Comparison of ENCODE assay signal across 21 cellular contexts in the genomic region with DNA sequence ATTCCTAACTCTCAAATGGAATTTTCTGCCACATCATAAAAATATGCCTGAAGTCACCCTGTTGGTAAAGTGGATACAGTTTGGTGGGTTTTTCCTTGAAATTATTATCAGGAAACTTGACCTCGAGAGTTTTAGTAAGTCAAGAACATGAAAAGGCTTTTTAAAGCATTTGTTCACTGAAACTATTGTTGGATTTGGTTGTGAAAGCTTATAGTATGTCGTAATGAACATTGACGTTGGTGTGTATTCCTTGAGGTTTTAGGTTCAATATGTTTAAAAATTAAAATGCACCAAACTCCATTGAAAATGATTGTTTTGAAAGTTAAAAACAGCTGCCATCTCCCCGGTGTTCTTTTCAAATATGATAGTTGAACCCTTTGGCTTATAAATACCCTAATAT. TPM values are rescaled to one million over a fixed set of nuclear protein-coding genes. Genes with fewer than 3 reads are reported as not detected.
DNase-seq lines count a peak whose midpoint lies in the region; ATAC-seq and TF ChIP-seq lines count a peak whose summit lies in the region.
"Had no signal": no experiment of that assay in that cellular context is flagged by ENCODE, and none has a peak within 500 bp of the region (broad histone marks: within the 10 kb centered on the region; RNA-seq: fewer than 3 reads in every experiment).

No MANE protein-coding gene starts in this region.

- H3K4me1 Mint-ChIP-seq in activated T-helper 1 cell treated with anti-CD3 and anti-CD28 coated beads, Interleukin-12 subunit alpha, Interleukin-12 subunit beta, Interleukin-2, Interleukin-4 antibody, amounts not matched to agents 30 ng/mL and 10 ng/mL and 1 ng/mL, durations not matched to agents 14 hours and 24 hours and 36 hours (ENCODE audit: low read depth): peaks cover 5% of the 10 kb centered on the region
- H3K4me1 Mint-ChIP-seq: neural crest cell had no signal

- H2BK120ac ChIP-seq in IMR-90 (ENCODE audit: low read depth, low read length): peak overlapping the region; percentile 71; the same call in 1 of the 2 replicates

- no peaks in the 10 kb centered on the region for H3K27me3 Mint-ChIP-seq in activated T-helper 1 cell treated with anti-CD3 and anti-CD28 coated beads, Interleukin-12 subunit alpha, Interleukin-12 subunit beta, Interleukin-2, Interleukin-4 antibody, amounts not matched to agents 30 ng/mL and 10 ng/mL and 1 ng/mL, durations not matched to agents 14 hours and 24 hours and 36 hours (ENCODE audit: insufficient read depth)

- DNase-seq in IMR-90 (peak; percentile 50), RWPE2 (ENCODE audit: low spot score) (no peak), fibroblast of peridontal ligament (ENCODE audit: extremely low read depth) (peak; percentile 79), ovary (no peak), NCI-H187 (lab: John Stamatoyannopoulos, UW) (no peak)
- DNase-seq in activated T-cell treated with anti-CD3 and anti-CD28 coated beads, Interleukin-2, amount 50 U/mL, for 48 hours: no peak
- DNase-seq in activated T-helper 1 cell treated with anti-CD3 and anti-CD28 coated beads, Interleukin-12 subunit alpha, Interleukin-12 subunit beta, Interleukin-2, Interleukin-4 antibody, amounts not matched to agents 30 ng/mL and 10 ng/mL and 1 ng/mL, durations not matched to agents 14 hours and 24 hours and 36 hours (ENCODE audit: low spot score): no peak
- DNase-seq in stimulated activated CD8-positive, alpha-beta memory T cell treated with anti-CD3 and anti-CD28 coated beads, Interleukin-4, amount 100 ng/mL, for 48 hours: no peak
- DNase-seq: activated CD4-positive, alpha-beta T cell treated with anti-CD3 and anti-CD28 coated beads for 1 hour; activated effector memory CD4-positive, alpha-beta T cell treated with anti-CD3 and anti-CD28 coated beads, Interleukin-2, amount 50 U/mL, for 16 hours; Calu3; NCI-H2029; NCI-H510A treated with DMSO at 0.1 percent for 48 hours; PC-3; right cardiac atrium; stimulated activated CD4-positive, alpha-beta T cell treated with anti-CD3 and anti-CD28 coated beads, Interleukin-4, amount 100 ng/mL, for 24 hours; T1000 had no signal

- H3K9me1 ChIP-seq in IMR-90 (ENCODE audit: insufficient read depth, low read length): peaks cover 8% of the 10 kb centered on the region; the same call in 1 of the 2 replicates

- ATAC-seq in IMR-90 (ENCODE audit: low read depth): no peak
- ATAC-seq in RWPE2 (ENCODE audit: low read depth): no peak
- ATAC-seq: PC-3, right cardiac atrium, SK-N-SH treated with all-trans-retinoic acid at 6 μM for 48 hours had no signal

- TF ChIP-seq RAD21 in IMR-90 (IDR thresholded peaks at IDR 0.05; ENCODE audit: low read length): no peak

- no peaks in the 10 kb centered on the region for H3K9me3 ChIP-seq in IMR-90 (ENCODE audit: control insufficient read depth, insufficient read depth, low read length)
- no peaks in the 10 kb centered on the region for H3K9me3 ChIP-seq in RWPE2 (ENCODE audit: severe bottlenecking)
- H3K9me3 ChIP-seq in ovary: no peaks in the 10 kb centered on the region
- H3K9me3 ChIP-seq: ascending aorta, testis had no signal

- CTCF ChIA-PET in IMR-90 (lab: Yijun Ruan, JAX): interaction anchor here (2.4 kb wide), 1 partner anchor 17 kb away, joined by 6 read pairs; no protein-coding TSS in a partner anchor

- no peaks in the 10 kb centered on the region for H3K36me3 Mint-ChIP-seq in activated T-helper 1 cell treated with anti-CD3 and anti-CD28 coated beads, Interleukin-12 subunit alpha, Interleukin-12 subunit beta, Interleukin-2, Interleukin-4 antibody, amounts not matched to agents 30 ng/mL and 10 ng/mL and 1 ng/mL, durations not matched to agents 14 hours and 24 hours and 36 hours (ENCODE audit: low read depth)

- no peak overlapping the region for H2AK5ac ChIP-seq in IMR-90 (ENCODE audit: low read depth, low read length)

- no peak overlapping the region for H3K4me3 Mint-ChIP-seq in activated T-helper 1 cell treated with anti-CD3 and anti-CD28 coated beads, Interleukin-12 subunit alpha, Interleukin-12 subunit beta, Interleukin-2, Interleukin-4 antibody, amounts not matched to agents 30 ng/mL and 10 ng/mL and 1 ng/mL, durations not matched to agents 14 hours and 24 hours and 36 hours
- H3K4me3 Mint-ChIP-seq: neural crest cell had no signal

- H4K91ac ChIP-seq in IMR-90 (ENCODE audit: insufficient read depth, low read depth, low read length): no peak overlapping the region

- WGBS in IMR-90 (ENCODE audit: extremely low coverage in 2 of 2, insufficient read length in 1 of 2), 2 experiments: no CpG with 5 or more reads among the region's 4 CpGs
- WGBS in ovary, 3 donors: 25 to 44% (median 29%) methylated on average over 4 of the region's 4 CpGs

- H2BK5ac ChIP-seq in IMR-90 (ENCODE audit: low read depth, low read length, poor library complexity, severe bottlenecking): no peak overlapping the region

- TF ChIP-seq EP300 in ovary (IDR thresholded peaks at IDR 0.05): no peak

- no peaks in the 10 kb centered on the region for H3K79me1 ChIP-seq in IMR-90 (ENCODE audit: low read depth in 1 of 2, low read length in 2 of 2)

- POLR2A ChIA-PET in IMR-90 (lab: Charles Lee; ENCODE audit: unreplicated experiment): no interaction called here

- no peak overlapping the region for H3K23ac ChIP-seq in IMR-90 (ENCODE audit: low read depth, low read length)

- no peak overlapping the region for H2BK15ac ChIP-seq in IMR-90 (ENCODE audit: low read depth, low read length)

- no peak overlapping the region for H3K9ac ChIP-seq in IMR-90 (ENCODE audit: low read depth, low read length)

- no peak overlapping the region for H3K14ac ChIP-seq in IMR-90 (replicated peaks; ENCODE audit: low read depth, low read length)

- no peak overlapping the region for H3K4ac ChIP-seq in IMR-90 (ENCODE audit: low read depth, low read length)

- H3K27ac ChIP-seq in IMR-90 (ENCODE audit: insufficient read depth, low read length) (no peak overlapping the region; the same call in 1 of the 2 replicates), RWPE2 (ENCODE audit: poor library complexity, severe bottlenecking) (peak overlapping the region; percentile 60), ovary (peak overlapping the region; percentile 38 to 75)
- H3K27ac ChIP-seq: ascending aorta, testis had no signal

- no peaks in the 10 kb centered on the region for H3K27me3 ChIP-seq in IMR-90 (ENCODE audit: control insufficient read depth, insufficient read depth, low read length)
- no peaks in the 10 kb centered on the region for H3K27me3 ChIP-seq in RWPE2 (ENCODE audit: insufficient read depth, poor library complexity, severe bottlenecking)
- no peaks in the 10 kb centered on the region for H3K27me3 ChIP-seq in ovary
- H3K27me3 ChIP-seq: ascending aorta, testis had no signal

- no peak overlapping the region for H3K56ac ChIP-seq in IMR-90 (ENCODE audit: extremely low read depth, insufficient read depth, low read length)

- H4K20me1 ChIP-seq in IMR-90 (ENCODE audit: insufficient read depth, low read length): no peaks in the 10 kb centered on the region

- H2BK20ac ChIP-seq in IMR-90 (ENCODE audit: low read depth, low read length): no peak overlapping the region

- no peak for TF ChIP-seq CTCF in IMR-90 (conservative IDR thresholded peaks at IDR 0.05; ENCODE audit: low read depth, low read length)
- TF ChIP-seq CTCF in RWPE2 (IDR thresholded peaks at IDR 0.05; ENCODE audit: poor library complexity, severe bottlenecking): no peak
- TF ChIP-seq CTCF in ovary (IDR thresholded peaks at IDR 0.05): no peak

- TF ChIP-seq POLR2A in IMR-90 (IDR thresholded peaks at IDR 0.05; ENCODE audit: low read depth, low read length) (no peak), ovary (IDR thresholded peaks at IDR 0.05) (no peak)

- no TSS peak for BruUV-seq in IMR-90 (replicated peaks; lab: Mats Ljungman, UMichigan)

- no peaks in the 10 kb centered on the region for H3K9me3 Mint-ChIP-seq in activated T-helper 1 cell treated with anti-CD3 and anti-CD28 coated beads, Interleukin-12 subunit alpha, Interleukin-12 subunit beta, Interleukin-2, Interleukin-4 antibody, amounts not matched to agents 30 ng/mL and 10 ng/mL and 1 ng/mL, durations not matched to agents 14 hours and 24 hours and 36 hours
- H3K9me3 Mint-ChIP-seq: neural crest cell had no signal

- no peak overlapping the region for H3K27ac Mint-ChIP-seq in activated T-helper 1 cell treated with anti-CD3 and anti-CD28 coated beads, Interleukin-12 subunit alpha, Interleukin-12 subunit beta, Interleukin-2, Interleukin-4 antibody, amounts not matched to agents 30 ng/mL and 10 ng/mL and 1 ng/mL, durations not matched to agents 14 hours and 24 hours and 36 hours

- intact Hi-C loops in IMR-90 (cut with micrococcal nuclease): loop anchor here (10.0 kb wide), 1 partner anchor 198 kb away; the partner anchor contains the start of gene BZW1
- intact Hi-C loops in ovary (cut with DNase I): loop anchor here in 1 of 4 donors (5.0 kb wide), 1 partner anchor 86 kb away; no protein-coding TSS in a partner anchor
- intact Hi-C loops in activated T-helper 1 cell treated with anti-CD3 and anti-CD28 coated beads, Interleukin-12 subunit alpha, Interleukin-12 subunit beta, Interleukin-2, Interleukin-4 antibody, amounts not matched to agents 30 ng/mL and 10 ng/mL and 1 ng/mL, durations not matched to agents 14 hours and 24 hours and 36 hours (cut with micrococcal nuclease): no loop called here

- H2AK9ac ChIP-seq in IMR-90 (replicated peaks; ENCODE audit: low read depth, low read length, poor library complexity): no peak overlapping the region

- H3K4me2 ChIP-seq in IMR-90 (ENCODE audit: low read depth, low read length): peak overlapping the region; percentile 15; the same call in 1 of the 2 replicates

- no peak overlapping the region for H4K8ac ChIP-seq in IMR-90 (ENCODE audit: low read depth in 2 of 2, low read length in 2 of 2)

- no peak overlapping the region for H2AFZ ChIP-seq in IMR-90 (replicated peaks; ENCODE audit: low read length, poor library complexity)

- H3K18ac ChIP-seq in IMR-90 (ENCODE audit: low read depth, low read length): no peak overlapping the region

- H4K5ac ChIP-seq in IMR-90 (ENCODE audit: low read depth, low read length): no peak overlapping the region

- H3K4me3 ChIP-seq in IMR-90 (ENCODE audit: insufficient read depth, low read depth, low read length) (no peak overlapping the region), RWPE2 (ENCODE audit: severe bottlenecking) (no peak overlapping the region), ovary (no peak overlapping the region)
- H3K4me3 ChIP-seq: ascending aorta, testis had no signal

- H3K4me1 ChIP-seq in IMR-90 (ENCODE audit: control insufficient read depth, insufficient read depth, low read length) (peaks cover 12% of the 10 kb centered on the region), RWPE2 (ENCODE audit: insufficient read depth, poor library complexity, severe bottlenecking) (peaks cover 22% of the 10 kb centered on the region), ovary (ENCODE audit: insufficient read depth) (peaks cover 16% of the 10 kb centered on the region)
- H3K4me1 ChIP-seq: ascending aorta, testis had no signal

- dilution Hi-C loops in IMR-90 (cut with HindIII; ENCODE audit: low sequenced_read_pairs, unreplicated experiment): no loop called here

- no peaks in the 10 kb centered on the region for H3K36me3 ChIP-seq in IMR-90 (ENCODE audit: control insufficient read depth, insufficient read depth, low read length)
- H3K36me3 ChIP-seq in RWPE2 (ENCODE audit: low read depth): no peaks in the 10 kb centered on the region
- H3K36me3 ChIP-seq in ovary: no peaks in the 10 kb centered on the region
- H3K36me3 ChIP-seq: ascending aorta had no signal

- in situ Hi-C loops in IMR-90 (cut with MboI; ENCODE audit: low sequenced_read_pairs): no loop called here

RNA-seq across cellular contexts. Expression of gene AOX1, which starts 30.8 kb away (rescaled TPM):
- total RNA-seq in IMR-90 (2012; rRNA removed) (57.2 and 59.9 TPM in 2 replicates), ovary (100 to 1,000 TPM in 2 of 7 donors, 10 to 100 TPM in 5; 46.0 to 102 (median 67.2) TPM)
- polyA plus RNA-seq in IMR-90 (2012; rRNA removed) (18.7 and 21.7 TPM in 2 replicates), ovary (100 to 1,000 TPM in 1 of 2 donors, 10 to 100 TPM in 1; 29.1 to 105 TPM)
- 6.1 and 8.5 TPM in 2 replicates for polyA plus RNA-seq in IMR-90 (2012; cell fraction: cytosol; rRNA removed)
- polyA plus RNA-seq in IMR-90 (2012; cell fraction: nucleus; rRNA removed; ENCODE audit: low replicate concordance): 1.6 and 13.0 TPM in 2 replicates
- 0.05 TPM in 1 of 2 replicates, not detected in the other for total RNA-seq in activated T-helper 1 cell treated with anti-CD3 and anti-CD28 coated beads, Interleukin-12 subunit alpha, Interleukin-12 subunit beta, Interleukin-2, Interleukin-4 antibody, amounts not matched to agents 30 ng/mL and 10 ng/mL and 1 ng/mL, durations not matched to agents 14 hours and 24 hours and 36 hours

Comparison
In these comparisons a context has a peak if more than half of its experiments do, and no peak if none do; other contexts are left out.
1. DNase-seq: peak in IMR-90 (single experiment) and fibroblast of peridontal ligament (single experiment); none in RWPE2 (single experiment), ovary (0 of 5), activated T-cell treated with anti-CD3 and anti-CD28 coated beads, Interleukin-2, amount 50 U/mL, for 48 hours (0 of 2), activated T-helper 1 cell treated with anti-CD3 and anti-CD28 coated beads, Interleukin-12 subunit alpha, Interleukin-12 subunit beta, Interleukin-2, Interleukin-4 antibody, amounts not matched to agents 30 ng/mL and 10 ng/mL and 1 ng/mL, durations not matched to agents 14 hours and 24 hours and 36 hours (single experiment), stimulated activated CD8-positive, alpha-beta memory T cell treated with anti-CD3 and anti-CD28 coated beads, Interleukin-4, amount 100 ng/mL, for 48 hours (single experiment) and NCI-H187 (0 of 2).
2. RNA of gene AOX1, which starts 30.8 kb away (total RNA-seq): 46.0 to 102 TPM in ovary and 57.2 to 59.9 TPM in IMR-90; 0.05 TPM in activated T-helper 1 cell treated with anti-CD3 and anti-CD28 coated beads, Interleukin-12 subunit alpha, Interleukin-12 subunit beta, Interleukin-2, Interleukin-4 antibody, amounts not matched to agents 30 ng/mL and 10 ng/mL and 1 ng/mL, durations not matched to agents 14 hours and 24 hours and 36 hours; every median in the first group is over 10 times any median in the second.